Comparison of ENCODE assay signal across 8 cellular contexts in genomic region chr9:35733109-35733541, GRCh38. TPM values are rescaled to one million over a fixed set of nuclear protein-coding genes. Genes with fewer than 3 reads are reported as not detected.
A peak's percentile ranks its signal among the peaks of the same experiment; 100 is the strongest.
DNase-seq lines count a peak whose midpoint lies in the region; ATAC-seq and TF ChIP-seq lines count a peak whose summit lies in the region.

No MANE protein-coding gene starts in this region.

- no peak for TF ChIP-seq POLR2A in sigmoid colon (IDR thresholded peaks at IDR 0.05)

- peaks cover 0 to 46% of the 10 kb centered on the region in 2 donors for H3K4me1 ChIP-seq in right atrium auricular region
- peaks cover 0 to 55% (median 46%) of the 10 kb centered on the region in 4 donors for H3K4me1 ChIP-seq in sigmoid colon

- H3K36me3 ChIP-seq in right atrium auricular region (peaks cover 37% of the 10 kb centered on the region), WERI-Rb-1 (peaks cover 42% of the 10 kb centered on the region), sigmoid colon (peaks cover 20 to 38% (median 35%) of the 10 kb centered on the region in 4 donors)

- ATAC-seq in left cardiac atrium, result no peak
- ATAC-seq in HG03108 (IDR thresholded peaks at IDR 0.05; ENCODE audit: unreplicated experiment), result no peak
- no peak for ATAC-seq in GM19467 (IDR thresholded peaks at IDR 0.05; ENCODE audit: unreplicated experiment)

- TF ChIP-seq CTCF in right atrium auricular region (IDR thresholded peaks at IDR 0.05) (no peak), WERI-Rb-1 (IDR thresholded peaks at IDR 0.05; ENCODE audit: low read depth, low read length) (peak; percentile 36; the same call in 1 of the 2 replicates), sigmoid colon (IDR thresholded peaks at IDR 0.05) (no peak)

- H3K27me3 ChIP-seq in right atrium auricular region (no peaks in the 10 kb centered on the region), WERI-Rb-1 (ENCODE audit: insufficient read depth, low read depth, severe bottlenecking) (no peaks in the 10 kb centered on the region), sigmoid colon (no peaks in the 10 kb centered on the region)

- H3K4me3 ChIP-seq in right atrium auricular region, result peak overlapping the region; percentile 78 to 97
- H3K4me3 ChIP-seq in WERI-Rb-1 (ENCODE audit: low read depth, low read length), result peak overlapping the region; percentile 57
- peak overlapping the region; percentile 80 to 86 (median 82) for H3K4me3 ChIP-seq in sigmoid colon

- H3K27ac ChIP-seq in right atrium auricular region (peak overlapping the region; percentile 96 to 98), WERI-Rb-1 (peak overlapping the region; percentile 83), sigmoid colon (peak overlapping the region; percentile 97 to 99 (median 98))

- no peaks in the 10 kb centered on the region for H3K9me3 ChIP-seq in right atrium auricular region
- no peaks in the 10 kb centered on the region for H3K9me3 ChIP-seq in WERI-Rb-1 (ENCODE audit: severe bottlenecking)
- no peaks in the 10 kb centered on the region for H3K9me3 ChIP-seq in sigmoid colon

- TF ChIP-seq EP300 in sigmoid colon (IDR thresholded peaks at IDR 0.05), result no peak

- WGBS in sigmoid colon, 2 donors, result 1 to 8% methylated on average over 3 of the region's 3 CpGs

- DNase-seq in right atrium auricular region (ENCODE audit: low spot score), result no peak
- no peak for DNase-seq in left cardiac atrium
- peak; percentile 20 for DNase-seq in NCI-H128 (lab: John Stamatoyannopoulos, UW; ENCODE audit: unreplicated experiment)
- peak; percentile 75 for DNase-seq in WERI-Rb-1
- DNase-seq in foreskin melanocyte, result peak; percentile 32
- no peak for DNase-seq in sigmoid colon

- intact Hi-C loops in left cardiac atrium (cut with DNase I) (no loop called here), sigmoid colon (cut with DNase I) (loop anchor here (5.0 kb wide), 1 partner anchor 126 kb away; the partner anchor contains the start of gene TESK1)

RNA-seq across cellular contexts. Expression of gene CREB3, which starts 0.7 kb away (rescaled TPM):
- 10 to 100 TPM; 34.6 to 48.5 TPM for total RNA-seq in right atrium auricular region
- 10 to 100 TPM; 24.6 to 36.2 TPM for total RNA-seq in left cardiac atrium
- total RNA-seq in sigmoid colon, result 10 to 100 TPM; 65.9 to 82.7 (median 75.4) TPM
- polyA plus RNA-seq in sigmoid colon, result 10 to 100 TPM; 31.0 to 39.0 (median 35.3) TPM

RNA-seq across cellular contexts. Expression of gene TLN1, which starts 1.1 kb away (rescaled TPM):
- total RNA-seq in right atrium auricular region (100 to 1,000 TPM; 273 to 370 TPM), left cardiac atrium (100 to 1,000 TPM; 301 to 324 TPM), sigmoid colon (100 to 1,000 TPM; 354 to 609 (median 525) TPM)
- polyA plus RNA-seq in sigmoid colon, result 100 to 1,000 TPM in 1 of 3 donors, 10 to 100 TPM in 2; 45.0 to 143 (median 57.6) TPM

RNA-seq across cellular contexts. Expression of gene GBA2, which starts 15.9 kb away (rescaled TPM):
- total RNA-seq in right atrium auricular region (10 to 100 TPM; 64.1 to 76.3 TPM), left cardiac atrium (10 to 100 TPM; 92.5 to 97.7 TPM), sigmoid colon (10 to 100 TPM; 45.9 to 91.7 (median 64.8) TPM)
- 10 to 100 TPM; 34.8 to 88.5 (median 58.5) TPM for polyA plus RNA-seq in sigmoid colon

RNA-seq across cellular contexts. Expression of gene RGP1, which starts 16.0 kb away (rescaled TPM):
- total RNA-seq in right atrium auricular region (10 to 100 TPM; 21.3 to 25.7 TPM), left cardiac atrium (10 to 100 TPM; 23.6 to 34.6 TPM), sigmoid colon (10 to 100 TPM; 13.3 to 23.5 (median 13.5) TPM)
- polyA plus RNA-seq in sigmoid colon, result 10 to 100 TPM; 10.2 to 37.2 (median 21.3) TPM

RNA-seq across cellular contexts. Expression of gene MSMP, which starts 21.0 kb away (rescaled TPM):
- total RNA-seq in right atrium auricular region (not detected), left cardiac atrium (not detected), sigmoid colon (not detected)
- polyA plus RNA-seq in sigmoid colon, result under 1 TPM in 1 of 3 donors, not detected in 2; 0.57 TPM

Comparison
In these comparisons a context has a peak if more than half of its experiments do, and no peak if none do; other contexts are left out.
1. DNase-seq: peak in NCI-H128 (single experiment), WERI-Rb-1 (single experiment) and foreskin melanocyte (single experiment); none in right atrium auricular region (single experiment), left cardiac atrium (single experiment) and sigmoid colon (single experiment).
2. Peak in every context shown above with its lines, with median percentiles within 50 percentile points of each other: H3K27ac ChIP-seq and H3K4me3 ChIP-seq.